1 cellular context compared by ENCODE assay signal in genomic region chr2:68253211-68254068, GRCh38.
TF ChIP-seq lines count a peak whose summit lies in the region.

No MANE protein-coding gene starts in this region.

TF ChIP-seq in IMR-90, 13 proteins besides CTCF, POLR2A, EP300 and RAD21:
- TF ChIP-seq NFE2L2 (IDR thresholded peaks at IDR 0.05; ENCODE audit: low read depth, low read length), result peak; percentile 29; the same call in 1 of the 2 replicates
- TF ChIP-seq MXI1 (IDR thresholded peaks at IDR 0.05; ENCODE audit: borderline replicate concordance, low read depth, low read length), result no peak
